Comparison of ENCODE assay signal across 8 cellular contexts in the genomic region with DNA sequence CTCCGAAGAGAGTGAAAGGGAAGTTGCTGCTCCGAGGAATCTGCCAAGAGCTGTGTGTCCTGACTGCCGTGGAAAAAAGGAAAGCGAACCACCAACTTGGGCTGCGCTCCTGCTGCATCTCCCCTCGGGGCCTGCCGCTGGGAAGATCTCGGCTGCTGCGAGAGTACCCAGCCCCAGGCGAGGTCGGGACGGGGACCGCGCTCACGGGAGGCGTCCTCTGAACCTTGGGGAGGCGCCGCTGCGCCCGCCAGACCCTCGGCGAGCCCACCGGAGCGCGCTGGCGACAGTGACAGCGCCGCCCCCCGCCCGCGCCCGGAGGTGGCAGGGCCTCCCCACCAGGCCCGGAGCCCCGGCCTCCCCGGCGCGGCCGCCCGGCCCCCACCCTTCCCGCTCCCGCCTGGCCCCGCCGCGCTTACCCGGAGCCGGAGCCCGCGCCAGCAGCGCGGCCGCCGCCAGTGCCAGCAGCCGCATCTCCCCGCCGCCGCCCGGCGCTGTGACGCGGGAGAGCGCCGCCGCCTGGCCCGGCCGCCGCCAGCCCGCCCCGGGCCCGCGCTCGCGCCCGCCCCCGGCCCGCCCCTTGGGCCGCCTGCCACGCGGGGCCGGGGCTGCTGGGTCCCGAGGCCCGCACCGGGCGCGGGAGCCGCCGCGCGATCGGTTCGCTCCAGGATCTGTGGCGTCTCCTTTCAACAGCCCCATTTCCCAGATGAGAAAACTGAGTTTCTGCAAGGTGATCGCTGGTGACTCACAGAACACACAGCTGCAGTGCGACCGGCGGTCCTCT. TPM values are rescaled to one million over a fixed set of nuclear protein-coding genes. Genes with fewer than 3 reads are reported as not detected.
DNase-seq lines count a peak whose midpoint lies in the region; ATAC-seq and TF ChIP-seq lines count a peak whose summit lies in the region.

Gene VSTM4 (minus strand): TSS at position 508 of the 781 bp plus-strand sequence. CDS start 37 bp downstream, at position 471.

- H3K27ac ChIP-seq in iPS-20b (ENCODE audit: low read length) (no peak within 1 kb of the TSS), skeletal muscle tissue (ENCODE audit: low read depth, low read length) (peak within 1 kb of the TSS; percentile 66)

- H3K36me3 ChIP-seq in iPS-20b (ENCODE audit: insufficient read depth, low read depth, low read length) (no peaks in the 10 kb centered on the region), skeletal muscle tissue (ENCODE audit: control insufficient read depth in 3 of 3, insufficient read depth in 3 of 3, low read length in 3 of 3) (no peaks in the 10 kb centered on the region)

- no peak for ATAC-seq in HG02623 (IDR thresholded peaks at IDR 0.05; ENCODE audit: unreplicated experiment)

- H3K9me3 ChIP-seq in iPS-20b (ENCODE audit: insufficient read depth, low read depth, low read length) (no peaks in the 10 kb centered on the region), skeletal muscle tissue (ENCODE audit: control insufficient read depth in 3 of 3, low read length in 3 of 3) (no peaks in the 10 kb centered on the region)

- peak within 1 kb of the TSS; percentile 66; the same call in 1 of the 2 replicates for H3K9ac ChIP-seq in iPS-20b (ENCODE audit: low read depth, low read length)
- peak within 1 kb of the TSS; percentile 71 to 83 (median 79) for H3K9ac ChIP-seq in skeletal muscle tissue (ENCODE audit: low read depth in 1 of 3, low read length in 3 of 3)

- no peaks in the 10 kb centered on the region for H3K36me3 Mint-ChIP-seq in brain

- peaks cover 60% of the 10 kb centered on the region for H3K4me1 Mint-ChIP-seq in brain

- H3K4me1 ChIP-seq in iPS-20b (ENCODE audit: insufficient read depth, low read length), result peaks cover 7% of the 10 kb centered on the region
- peaks cover 24 to 48% (median 24%) of the 10 kb centered on the region in 3 donors for H3K4me1 ChIP-seq in skeletal muscle tissue (ENCODE audit: control insufficient read depth in 3 of 3, insufficient read depth in 3 of 3, low read length in 3 of 3)

- TF ChIP-seq CTCF in HFF-Myc (IDR thresholded peaks at IDR 0.05; ENCODE audit: low read depth, low read length, missing control alignments) (no peak), brain (conservative IDR thresholded peaks at IDR 0.05) (no peak)

- H3K4me3 ChIP-seq in HFF-Myc (replicated peaks; ENCODE audit: low read depth, low read length) (peak within 1 kb of the TSS; percentile 46), iPS-20b (ENCODE audit: low read length) (peak within 1 kb of the TSS; percentile 79), skeletal muscle tissue (ENCODE audit: low read length in 3 of 3) (peak within 1 kb of the TSS; percentile 77 to 80 (median 79))

- H3K27me3 ChIP-seq in iPS-20b (ENCODE audit: insufficient read depth, low read length), result peaks cover 44% of the 10 kb centered on the region
- H3K27me3 ChIP-seq in skeletal muscle tissue (ENCODE audit: control insufficient read depth in 3 of 3, insufficient read depth in 3 of 3, low read length in 3 of 3), result peaks cover 0 to 7% (median 3%) of the 10 kb centered on the region in 3 donors

- DNase-seq in AG08396 (ENCODE audit: low spot score) (peak; percentile 87), HFF-Myc (ENCODE audit: extremely low read depth, low read depth) (no peak), NOMO-1 treated with dmso at 0.1 percent for 144 hours (lab: John Stamatoyannopoulos, UW; ENCODE audit: unreplicated experiment) (no peak)
- DNase-seq in NK-92 treated with Interleukin-12 subunit alpha and Interleukin-12 subunit beta, amount 100 ng/mL, for 24 hours (lab: John Stamatoyannopoulos, UW), result no peak

- peak within 1 kb of the TSS; percentile 24 to 90 (median 69) for H3K27ac Mint-ChIP-seq in brain

- H3K9me3 Mint-ChIP-seq in brain, result no peaks in the 10 kb centered on the region

- H3K4me3 Mint-ChIP-seq in brain, result peak within 1 kb of the TSS; percentile 80 to 95 (median 87)

- peaks cover 5% of the 10 kb centered on the region for H3K27me3 Mint-ChIP-seq in brain

RNA-seq across cellular contexts. Expression of gene VSTM4, which starts in this region (rescaled TPM):
- 15.5 TPM for polyA plus RNA-seq in brain (ENCODE audit: insufficient read depth, low read depth, low replicate concordance)
- total RNA-seq in skeletal muscle tissue, result 40.7 TPM
